Comparison of ENCODE assay signal across 1 cellular context in the genomic region with DNA sequence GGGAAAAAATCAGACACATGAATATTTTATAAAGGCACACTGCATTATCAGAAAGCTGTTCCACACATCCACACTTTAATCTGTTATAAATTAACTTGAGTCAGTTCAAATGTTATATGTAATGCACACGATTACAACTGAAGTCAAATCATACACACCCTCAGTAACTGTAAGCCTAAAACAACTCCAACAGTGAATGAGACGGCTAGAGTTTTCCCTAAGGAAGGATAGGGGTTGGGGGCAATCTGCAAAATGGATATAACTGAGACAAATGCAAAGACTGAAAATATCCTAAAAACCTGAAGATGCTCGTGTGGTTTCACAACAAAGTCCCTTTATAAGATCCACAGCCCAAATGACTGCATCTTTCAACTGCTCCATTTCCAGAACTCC.
TF ChIP-seq lines count a peak whose summit lies in the region.

No MANE protein-coding gene starts in this region.

TF ChIP-seq in HepG2, 621 proteins besides CTCF, POLR2A, EP300 and RAD21:
- TF ChIP-seq AKNA (CRISPR knock-in tag; IDR thresholded peaks at IDR 0.05; ENCODE audit: borderline replicate concordance): no peak
- TF ChIP-seq, protein P1, sequence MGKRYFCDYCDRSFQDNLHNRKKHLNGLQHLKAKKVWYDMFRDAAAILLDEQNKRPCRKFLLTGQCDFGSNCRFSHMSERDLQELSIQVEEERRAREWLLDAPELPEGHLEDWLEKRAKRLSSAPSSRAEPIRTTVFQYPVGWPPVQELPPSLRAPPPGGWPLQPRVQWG (CRISPR knock-in tag; IDR thresholded peaks at IDR 0.05; ENCODE audit: borderline replicate concordance, low read depth): no peak
- TF ChIP-seq IRF2 (CRISPR knock-in tag; IDR thresholded peaks at IDR 0.05): no peak
- no peak for TF ChIP-seq TAF15 (IDR thresholded peaks at IDR 0.05; ENCODE audit: low read depth, low read length, poor library complexity, severe bottlenecking)
- no peak for TF ChIP-seq SYNCRIP (IDR thresholded peaks at IDR 0.05; ENCODE audit: insufficient read depth, low read depth, low read length)
